23 cellular contexts compared by ENCODE assay signal in the genomic region with DNA sequence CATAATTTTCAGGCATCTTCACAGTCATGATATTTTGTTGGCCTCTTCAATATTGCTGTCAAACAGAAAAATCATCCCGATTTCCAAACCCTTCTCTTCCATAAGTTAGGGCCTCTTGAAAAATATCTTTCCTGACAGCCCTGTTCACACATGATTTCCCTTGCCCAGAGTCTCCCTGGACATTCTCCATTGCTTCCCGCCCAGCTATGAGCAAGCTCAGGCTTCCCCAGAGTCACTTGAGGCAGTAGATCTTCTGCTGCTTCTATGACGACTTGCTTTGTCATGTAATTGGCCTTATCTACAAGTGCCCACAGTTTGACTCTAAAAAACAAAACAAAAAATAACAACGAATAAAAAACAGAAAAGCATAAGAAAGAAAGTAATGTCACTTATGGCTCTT.
DNase-seq lines count a peak whose midpoint lies in the region; ATAC-seq, FAIRE-seq and TF ChIP-seq lines count a peak whose summit lies in the region.
"Had no signal": no experiment of that assay in that cellular context is flagged by ENCODE, and none has a peak within 500 bp of the region (broad histone marks: within the 10 kb centered on the region; RNA-seq: fewer than 3 reads in every experiment).

No MANE protein-coding gene starts in this region.

- H3K27me3 ChIP-seq in osteoblast (ENCODE audit: insufficient read depth, low read length), result no peaks in the 10 kb centered on the region
- no peaks in the 10 kb centered on the region for H3K27me3 ChIP-seq in smooth muscle cell (ENCODE audit: low read depth)
- no peaks in the 10 kb centered on the region for H3K27me3 ChIP-seq in HepG2 (ENCODE audit: control insufficient read depth in 1 of 2, insufficient read depth in 2 of 2, low read length in 2 of 2)
- H3K27me3 ChIP-seq: gastroesophageal sphincter, sigmoid colon had no signal

- no peak overlapping the region for H2AFZ ChIP-seq in osteoblast (ENCODE audit: low read length)
- H2AFZ ChIP-seq in smooth muscle cell (ENCODE audit: low read depth), result no peak overlapping the region
- no peak overlapping the region for H2AFZ ChIP-seq in HepG2 (ENCODE audit: low read length)
- H2AFZ ChIP-seq: parathyroid adenoma had no signal

- H3K4me1 ChIP-seq in osteoblast (ENCODE audit: insufficient read depth, low read length) (peaks cover 20% of the 10 kb centered on the region), smooth muscle cell (ENCODE audit: low read depth) (no peaks in the 10 kb centered on the region), HepG2 (ENCODE audit: insufficient read depth, low read length) (no peaks in the 10 kb centered on the region)
- H3K4me1 ChIP-seq: parathyroid adenoma had no signal

- DNase-seq in AG10803 (ENCODE audit: low read depth) (peak; percentile 56), GM03348 (ENCODE audit: low spot score) (peak; percentile 62), cardiac fibroblast (ENCODE audit: low read depth in 2 of 2) (peak; percentile 53 to 54), osteoblast (ENCODE audit: insufficient read length, low spot score, missing footprints) (peak; percentile 93), smooth muscle cell (lab: John Stamatoyannopoulos, UW; ENCODE audit: unreplicated experiment) (no peak), HepG2 (ENCODE audit: low spot score) (no peak)
- DNase-seq in NK-92 treated with Interleukin-12 subunit alpha and Interleukin-12 subunit beta, amount 100 ng/mL, for 24 hours (lab: John Stamatoyannopoulos, UW), result no peak
- DNase-seq: activated CD4-positive, alpha-beta T cell treated with anti-CD3 and anti-CD28 coated beads, Interleukin-2, amount 50 U/mL, for 48 hours; activated CD4-positive, CD25-positive, alpha-beta regulatory T cell; activated CD8-positive, alpha-beta memory T cell treated with anti-CD3 and anti-CD28 coated beads, Interleukin-2, amount 50 U/mL, for 48 hours; AML-193; CD4-positive, alpha-beta memory T cell; DMS 273 treated with DMSO at 0.1 percent for 48 hours; Karpas-422; NCI-H187; nephron progenitor cell; sigmoid colon; T1000 had no signal

- no peaks in the 10 kb centered on the region for H3K9me3 ChIP-seq in osteoblast (ENCODE audit: low read depth, low read length)
- H3K9me3 ChIP-seq in smooth muscle cell (replicated peaks; ENCODE audit: low read depth), result no peaks in the 10 kb centered on the region
- H3K9me3 ChIP-seq in HepG2 (ENCODE audit: low read length), result no peaks in the 10 kb centered on the region
- H3K9me3 ChIP-seq: gastroesophageal sphincter, sigmoid colon had no signal

- H3K27ac ChIP-seq in osteoblast (ENCODE audit: low read depth, low read length) (peak overlapping the region; percentile 57), smooth muscle cell (ENCODE audit: low read depth) (no peak overlapping the region), HepG2 (ENCODE audit: extremely low read length, insufficient read depth, low read length) (no peak overlapping the region)
- H3K27ac ChIP-seq: gastroesophageal sphincter, parathyroid adenoma, sigmoid colon had no signal

- H3K79me2 ChIP-seq in osteoblast (ENCODE audit: insufficient read depth, low read length) (no peaks in the 10 kb centered on the region), smooth muscle cell (ENCODE audit: low read depth) (no peaks in the 10 kb centered on the region), HepG2 (ENCODE audit: insufficient read depth, low read length) (no peaks in the 10 kb centered on the region)
- H3K79me2 ChIP-seq: parathyroid adenoma had no signal

- H3K36me3 ChIP-seq in osteoblast (ENCODE audit: insufficient read depth, low read length) (peaks cover 26% of the 10 kb centered on the region), smooth muscle cell (ENCODE audit: low read depth) (no peaks in the 10 kb centered on the region), HepG2 (replicated peaks in 1 of 2; ENCODE audit: control insufficient read depth in 1 of 2, insufficient read depth in 2 of 2, low read length in 2 of 2) (no peaks in the 10 kb centered on the region)
- H3K36me3 ChIP-seq: sigmoid colon had no signal

- no TSS peak for BruUV-seq in HepG2 (replicated peaks; lab: Mats Ljungman, UMichigan)

- H3K4me3 ChIP-seq in AG10803 (ENCODE audit: low read length) (no peak overlapping the region), cardiac fibroblast (replicated peaks in 1 of 2; ENCODE audit: low read depth in 2 of 2, low read length in 2 of 2) (no peak overlapping the region), osteoblast (ENCODE audit: insufficient read depth, low read length) (no peak overlapping the region), smooth muscle cell (no peak overlapping the region), HepG2 (replicated peaks in 1 of 3; ENCODE audit: insufficient read depth in 1 of 3, low read depth in 2 of 3, low read length in 3 of 3) (no peak overlapping the region)
- H3K4me3 ChIP-seq: gastroesophageal sphincter, sigmoid colon had no signal

- no peak for TF ChIP-seq POLR2A in HepG2 (IDR thresholded peaks at IDR 0.05; ENCODE audit: insufficient read depth in 1 of 2, low read depth in 2 of 2, low read length in 2 of 2)

- intact Hi-C loops in HepG2 (cut with micrococcal nuclease; ENCODE audit: unreplicated experiment), result no loop called here

- ATAC-seq in GM19023 (IDR thresholded peaks at IDR 0.05; ENCODE audit: unreplicated experiment) (no peak), HepG2 (no peak)
- ATAC-seq: activated naive CD4-positive, alpha-beta T cell treated with anti-CD3 and anti-CD28 coated beads, Interleukin-2, amount 50 U/mL, for 72 hours; gastroesophageal sphincter had no signal

- H3F3A ChIP-seq in smooth muscle cell (ENCODE audit: low read depth), result peaks cover 3% of the 10 kb centered on the region

- TF ChIP-seq CTCF in AG10803 (conservative IDR thresholded peaks at IDR 0.05; ENCODE audit: low read length) (no peak), cardiac fibroblast (IDR thresholded peaks at IDR 0.05; ENCODE audit: low read depth, low read length) (no peak), osteoblast (IDR thresholded peaks at IDR 0.05; ENCODE audit: extremely low read depth, low read depth, low read length) (no peak), smooth muscle cell (IDR thresholded peaks at IDR 0.05; ENCODE audit: borderline replicate concordance, insufficient read depth, poor library complexity, severe bottlenecking) (no peak), HepG2 (CRISPR knock-in tag; IDR thresholded peaks at IDR 0.05) (no peak)

- CTCF ChIA-PET in HepG2 (lab: Yijun Ruan, JAX; ENCODE audit: low intra/inter-chr PET ratio, low total read pairs), result no interaction called here

- FAIRE-seq in HepG2 (lab: Jason Lieb, UNC), result no peak
- FAIRE-seq: H1 had no signal

- TF ChIP-seq EP300 in HepG2 (IDR thresholded peaks at IDR 0.05; ENCODE audit: low read depth in 2 of 2, low read length in 2 of 2) (no peak), HepG2 (CRISPR knock-in tag; IDR thresholded peaks at IDR 0.05; ENCODE audit: borderline replicate concordance) (no peak)

- 73% methylated on average over 4 of the region's 4 CpGs for WGBS in smooth muscle cell (ENCODE audit: low lambda C conversion rate)
- WGBS in HepG2 (ENCODE audit: low lambda C conversion rate), result 10% methylated on average over 4 of the region's 4 CpGs

- in situ Hi-C loops in HepG2 (cut with HindIII; ENCODE audit: extremely low pct_ligation_motif_present, low pct_unique_long_range_greater_than_20kb), result no loop called here

- H3K9ac ChIP-seq in smooth muscle cell (ENCODE audit: low read depth), result no peak overlapping the region
- no peak overlapping the region for H3K9ac ChIP-seq in HepG2 (ENCODE audit: insufficient read depth, low read depth, low read length)
- H3K9ac ChIP-seq: parathyroid adenoma had no signal

- POLR2A ChIA-PET in HepG2 (lab: Yijun Ruan, JAX), result no interaction called here

- TF ChIP-seq RAD21 in HepG2 (CRISPR knock-in tag; IDR thresholded peaks at IDR 0.05), result no peak

- H4K20me1 ChIP-seq in osteoblast (ENCODE audit: insufficient read depth, low read length) (no peaks in the 10 kb centered on the region), smooth muscle cell (ENCODE audit: low read depth) (no peaks in the 10 kb centered on the region), HepG2 (ENCODE audit: insufficient read depth, low read length) (no peaks in the 10 kb centered on the region)

- H3K4me2 ChIP-seq in osteoblast (ENCODE audit: insufficient read depth, low read length), result no peak overlapping the region
- H3K4me2 ChIP-seq in smooth muscle cell, result no peak overlapping the region
- H3K4me2 ChIP-seq in HepG2 (ENCODE audit: low read depth, low read length), result no peak overlapping the region

TF ChIP-seq in HepG2, 621 proteins besides CTCF, POLR2A, EP300 and RAD21 (continues in another document):
- no peak for TF ChIP-seq ASH2L (IDR thresholded peaks at IDR 0.05; ENCODE audit: insufficient read length, low read depth, low read length)
- TF ChIP-seq GATAD2A (CRISPR knock-in tag; IDR thresholded peaks at IDR 0.05), result no peak
- no peak for TF ChIP-seq NR2F6 (IDR thresholded peaks at IDR 0.05)
- TF ChIP-seq NR2F6 (CRISPR knock-in tag; IDR thresholded peaks at IDR 0.05), result no peak
- TF ChIP-seq, protein P1, sequence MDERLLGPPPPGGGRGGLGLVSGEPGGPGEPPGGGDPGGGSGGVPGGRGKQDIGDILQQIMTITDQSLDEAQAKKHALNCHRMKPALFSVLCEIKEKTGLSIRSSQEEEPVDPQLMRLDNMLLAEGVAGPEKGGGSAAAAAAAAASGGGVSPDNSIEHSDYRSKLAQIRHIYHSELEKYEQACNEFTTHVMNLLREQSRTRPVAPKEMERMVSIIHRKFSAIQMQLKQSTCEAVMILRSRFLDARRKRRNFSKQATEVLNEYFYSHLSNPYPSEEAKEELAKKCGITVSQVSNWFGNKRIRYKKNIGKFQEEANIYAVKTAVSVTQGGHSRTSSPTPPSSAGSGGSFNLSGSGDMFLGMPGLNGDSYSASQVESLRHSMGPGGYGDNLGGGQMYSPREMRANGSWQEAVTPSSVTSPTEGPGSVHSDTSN (CRISPR knock-in tag; IDR thresholded peaks at IDR 0.05), result no peak
- no peak for TF ChIP-seq CCAR2 (optimal IDR thresholded peaks at IDR 0.05; ENCODE audit: low read depth, low read length)
- TF ChIP-seq, protein P2, sequence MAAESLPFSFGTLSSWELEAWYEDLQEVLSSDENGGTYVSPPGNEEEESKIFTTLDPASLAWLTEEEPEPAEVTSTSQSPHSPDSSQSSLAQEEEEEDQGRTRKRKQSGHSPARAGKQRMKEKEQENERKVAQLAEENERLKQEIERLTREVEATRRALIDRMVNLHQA (CRISPR knock-in tag; IDR thresholded peaks at IDR 0.05), result no peak
- no peak for TF ChIP-seq ZNF891 (CRISPR knock-in tag; IDR thresholded peaks at IDR 0.05)
- TF ChIP-seq ZNF329 (CRISPR knock-in tag; IDR thresholded peaks at IDR 0.05; ENCODE audit: low read depth), result no peak
- TF ChIP-seq ZFAT (CRISPR knock-in tag; conservative IDR thresholded peaks at IDR 0.05), result no peak
- no peak for TF ChIP-seq ZNF30 (CRISPR knock-in tag; IDR thresholded peaks at IDR 0.05)

Comparison
In these comparisons a context has a peak if more than half of its experiments do, and no peak if none do; other contexts are left out.
1. DNase-seq: peak in AG10803 (single experiment), GM03348 (single experiment), cardiac fibroblast (2 of 2) and osteoblast (single experiment); none in smooth muscle cell (single experiment), NK-92 treated with Interleukin-12 subunit alpha and Interleukin-12 subunit beta, amount 100 ng/mL, for 24 hours (single experiment) and HepG2 (single experiment).